Comparison of ENCODE assay signal across 20 cellular contexts in genomic region chrX:17564689-17565409, GRCh38.
DNase-seq lines count a peak whose midpoint lies in the region; ATAC-seq and TF ChIP-seq lines count a peak whose summit lies in the region.
"Had no signal": no experiment of that assay in that cellular context is flagged by ENCODE, and none has a peak within 500 bp of the region (broad histone marks: within the 10 kb centered on the region; RNA-seq: fewer than 3 reads in every experiment).

No MANE protein-coding gene starts in this region.

- H3K9me3 ChIP-seq in fibroblast of lung (ENCODE audit: control insufficient read depth, insufficient read depth, low read depth, low read length) (no peaks in the 10 kb centered on the region), colonic mucosa (no peaks in the 10 kb centered on the region)
- H3K9me3 ChIP-seq: ovary, spleen had no signal

- H3K36me3 ChIP-seq in fibroblast of lung (ENCODE audit: control insufficient read depth, insufficient read depth, low read length) (no peaks in the 10 kb centered on the region), colonic mucosa (no peaks in the 10 kb centered on the region)
- H3K36me3 ChIP-seq: ovary, spleen had no signal

- H4K20me1 ChIP-seq in fibroblast of lung (ENCODE audit: control insufficient read depth, extremely low read depth, insufficient read depth, low read length), result no peaks in the 10 kb centered on the region

- peaks cover 4% of the 10 kb centered on the region for H3K9me3 Mint-ChIP-seq in activated naive CD8-positive, alpha-beta T cell treated with anti-CD3 and anti-CD28 coated beads for 36 hours
- H3K9me3 Mint-ChIP-seq in activated naive CD8-positive, alpha-beta T cell treated with anti-CD3 and anti-CD28 coated beads, Interleukin-2, amount 50 U/mL, for 24 hours, result no peaks in the 10 kb centered on the region
- H3K9me3 Mint-ChIP-seq: stimulated activated naive B cell treated with anti-CD40 and anti-IgM and Interleukin-4, amounts not matched to agents 10 μg/mL and 1 μg/mL and 100 μg/mL, for 72 hours had no signal

- no peak for DNase-seq in activated naive CD8-positive, alpha-beta T cell treated with anti-CD3 and anti-CD28 coated beads for 36 hours
- DNase-seq in activated naive CD8-positive, alpha-beta T cell treated with anti-CD3 and anti-CD28 coated beads, Interleukin-2, amount 50 U/mL, for 24 hours, result no peak
- peak; percentile 33 for DNase-seq in NOMO-1 treated with dmso at 0.1 percent for 144 hours (lab: John Stamatoyannopoulos, UW; ENCODE audit: unreplicated experiment)
- DNase-seq in fibroblast of lung (ENCODE audit: low read depth in 2 of 2), result peak; percentile 57 to 73
- DNase-seq in stromal cell of bone marrow (ENCODE audit: low read depth), result peak; percentile 38
- no peak for DNase-seq in NCI-H1694 treated with DMSO at 0.1 percent for 48 hours (lab: John Stamatoyannopoulos, UW)
- no peak for DNase-seq in colonic mucosa
- DNase-seq: activated CD4-positive, alpha-beta T cell treated with anti-CD3 and anti-CD28 coated beads, Interleukin-2, amount 50 U/mL, for 4 hours; activated T-cell treated with anti-CD3 and anti-CD28 coated beads, Interleukin-2, amount 50 U/mL, for 48 hours; Calu3; cortex of kidney; hippocampal formation; NCI-H1417; ovary; spleen; stimulated activated naive B cell treated with anti-CD40 and anti-IgM and Interleukin-4, amounts not matched to agents 10 μg/mL and 1 μg/mL and 100 μg/mL, for 72 hours had no signal

- peaks cover 33% of the 10 kb centered on the region for H3K4me1 Mint-ChIP-seq in activated naive CD8-positive, alpha-beta T cell treated with anti-CD3 and anti-CD28 coated beads for 36 hours
- H3K4me1 Mint-ChIP-seq in activated naive CD8-positive, alpha-beta T cell treated with anti-CD3 and anti-CD28 coated beads, Interleukin-2, amount 50 U/mL, for 24 hours, result peaks cover 31% of the 10 kb centered on the region
- H3K4me1 Mint-ChIP-seq: stimulated activated naive B cell treated with anti-CD40 and anti-IgM and Interleukin-4, amounts not matched to agents 10 μg/mL and 1 μg/mL and 100 μg/mL, for 72 hours had no signal

- H3K4me2 ChIP-seq in fibroblast of lung (ENCODE audit: extremely low read depth, insufficient read depth, low read length), result no peak overlapping the region

- H3K4me3 ChIP-seq in fibroblast of lung (replicated peaks in 1 of 4; ENCODE audit: control extremely low read depth in 1 of 4, insufficient read depth in 1 of 4, low read depth in 3 of 4, low read length in 4 of 4), result no peak overlapping the region
- H3K4me3 ChIP-seq in colonic mucosa, result no peak overlapping the region
- H3K4me3 ChIP-seq: K562, ovary, SK-N-MC, spleen had no signal

- H3K4me1 ChIP-seq in fibroblast of lung (ENCODE audit: control insufficient read depth, extremely low read depth, insufficient read depth, low read length), result peaks cover 4% of the 10 kb centered on the region
- H3K4me1 ChIP-seq in colonic mucosa, result no peaks in the 10 kb centered on the region
- H3K4me1 ChIP-seq: spleen had no signal

- no peak overlapping the region for H3K4me3 Mint-ChIP-seq in activated naive CD8-positive, alpha-beta T cell treated with anti-CD3 and anti-CD28 coated beads for 36 hours
- no peak overlapping the region for H3K4me3 Mint-ChIP-seq in activated naive CD8-positive, alpha-beta T cell treated with anti-CD3 and anti-CD28 coated beads, Interleukin-2, amount 50 U/mL, for 24 hours
- H3K4me3 Mint-ChIP-seq: stimulated activated naive B cell treated with anti-CD40 and anti-IgM and Interleukin-4, amounts not matched to agents 10 μg/mL and 1 μg/mL and 100 μg/mL, for 72 hours had no signal

- H3K27me3 Mint-ChIP-seq in activated naive CD8-positive, alpha-beta T cell treated with anti-CD3 and anti-CD28 coated beads for 36 hours, result no peaks in the 10 kb centered on the region
- no peaks in the 10 kb centered on the region for H3K27me3 Mint-ChIP-seq in activated naive CD8-positive, alpha-beta T cell treated with anti-CD3 and anti-CD28 coated beads, Interleukin-2, amount 50 U/mL, for 24 hours
- H3K27me3 Mint-ChIP-seq: stimulated activated naive B cell treated with anti-CD40 and anti-IgM and Interleukin-4, amounts not matched to agents 10 μg/mL and 1 μg/mL and 100 μg/mL, for 72 hours had no signal

- H3K27me3 ChIP-seq in fibroblast of lung (ENCODE audit: control insufficient read depth, insufficient read depth, low read length) (no peaks in the 10 kb centered on the region), colonic mucosa (no peaks in the 10 kb centered on the region)
- H3K27me3 ChIP-seq: ovary had no signal

- no peak overlapping the region for H2AFZ ChIP-seq in fibroblast of lung (ENCODE audit: low read length)

- peak overlapping the region; percentile 89 for H3K27ac Mint-ChIP-seq in activated naive CD8-positive, alpha-beta T cell treated with anti-CD3 and anti-CD28 coated beads for 36 hours
- H3K27ac Mint-ChIP-seq in activated naive CD8-positive, alpha-beta T cell treated with anti-CD3 and anti-CD28 coated beads, Interleukin-2, amount 50 U/mL, for 24 hours, result no peak overlapping the region
- H3K27ac Mint-ChIP-seq: stimulated activated naive B cell treated with anti-CD40 and anti-IgM and Interleukin-4, amounts not matched to agents 10 μg/mL and 1 μg/mL and 100 μg/mL, for 72 hours had no signal

- intact Hi-C loops in colonic mucosa (cut with DNase I), result no loop called here

- no peaks in the 10 kb centered on the region for H3K79me2 ChIP-seq in fibroblast of lung (ENCODE audit: control insufficient read depth, insufficient read depth, low read length)

- no peak for ATAC-seq in activated naive CD8-positive, alpha-beta T cell treated with anti-CD3 and anti-CD28 coated beads, Interleukin-2, amount 50 U/mL, for 24 hours
- no peak for ATAC-seq in GM21447 (IDR thresholded peaks at IDR 0.05; ENCODE audit: unreplicated experiment)
- ATAC-seq: K562; stimulated activated naive B cell treated with anti-CD40 and anti-IgM and Interleukin-4, amounts not matched to agents 10 μg/mL and 1 μg/mL and 100 μg/mL, for 72 hours had no signal

- peaks cover 21% of the 10 kb centered on the region for H3K36me3 Mint-ChIP-seq in activated naive CD8-positive, alpha-beta T cell treated with anti-CD3 and anti-CD28 coated beads for 36 hours
- H3K36me3 Mint-ChIP-seq in activated naive CD8-positive, alpha-beta T cell treated with anti-CD3 and anti-CD28 coated beads, Interleukin-2, amount 50 U/mL, for 24 hours (ENCODE audit: low read depth), result no peaks in the 10 kb centered on the region
- H3K36me3 Mint-ChIP-seq: stimulated activated naive B cell treated with anti-CD40 and anti-IgM and Interleukin-4, amounts not matched to agents 10 μg/mL and 1 μg/mL and 100 μg/mL, for 72 hours had no signal

- TF ChIP-seq CTCF in fibroblast of lung (conservative IDR thresholded peaks at IDR 0.05 in 1 of 2, IDR thresholded peaks at IDR 0.05 in 1 of 2; ENCODE audit: low read depth in 1 of 2, low read length in 2 of 2) (no peak), colonic mucosa (IDR thresholded peaks at IDR 0.05) (no peak)

- H3K9ac ChIP-seq in fibroblast of lung (ENCODE audit: insufficient read depth, low read length) (no peak overlapping the region), colonic mucosa (ENCODE audit: low read depth in 2 of 2, low read length in 2 of 2) (no peak overlapping the region)

- H3K27ac ChIP-seq in fibroblast of lung (ENCODE audit: insufficient read depth, low read length) (no peak overlapping the region), colonic mucosa (no peak overlapping the region)
- H3K27ac ChIP-seq: epithelial cell of prostate, ovary, SK-N-MC had no signal

Comparison
In these comparisons a context has a peak if more than half of its experiments do, and no peak if none do; other contexts are left out.
1. DNase-seq: peak in NOMO-1 treated with dmso at 0.1 percent for 144 hours (single experiment), fibroblast of lung (2 of 2) and stromal cell of bone marrow (single experiment); none in activated naive CD8-positive, alpha-beta T cell treated with anti-CD3 and anti-CD28 coated beads for 36 hours (single experiment), activated naive CD8-positive, alpha-beta T cell treated with anti-CD3 and anti-CD28 coated beads, Interleukin-2, amount 50 U/mL, for 24 hours (single experiment), NCI-H1694 treated with DMSO at 0.1 percent for 48 hours (single experiment) and colonic mucosa (single experiment).